1 cellular context compared by ENCODE assay signal in genomic region chr12:54010053-54010971, GRCh38.
TF ChIP-seq lines count a peak whose summit lies in the region.

No MANE protein-coding gene starts in this region.

TF ChIP-seq in HEK293, 187 proteins besides CTCF, POLR2A, EP300 and RAD21 (continued from another document):
- TF ChIP-seq ZNF398 (tag by site-specific recombination; IDR thresholded peaks at IDR 0.05) (peak; percentile 25; the same call in 1 of the 2 replicates), ZNF776 (tag by site-specific recombination; IDR thresholded peaks at IDR 0.05; ENCODE audit: borderline replicate concordance) (no peak), ZNF391 (tag by site-specific recombination; IDR thresholded peaks at IDR 0.05; ENCODE audit: borderline replicate concordance, low read depth) (no peak), PRDM10 (tag by site-specific recombination; IDR thresholded peaks at IDR 0.05) (peak; percentile 68), OSR2 (tag by site-specific recombination; IDR thresholded peaks at IDR 0.05) (no peak), SP7 (tag by site-specific recombination; IDR thresholded peaks at IDR 0.05) (peak; percentile 66), PATZ1 (tag by site-specific recombination; IDR thresholded peaks at IDR 0.05) (0 out of 2 replicates have a peak, but pooled peaks have one; percentile 6), FEZF1 (tag by site-specific recombination; IDR thresholded peaks at IDR 0.05) (peak; percentile 54; the same call in 1 of the 2 replicates), ZNF530 (tag by site-specific recombination; IDR thresholded peaks at IDR 0.05; ENCODE audit: low read depth) (no peak), ZNF488 (tag by site-specific recombination; IDR thresholded peaks at IDR 0.05) (no peak), GLIS2 (tag by site-specific recombination; IDR thresholded peaks at IDR 0.05) (peak; percentile 59), ZNF148 (tag by site-specific recombination; IDR thresholded peaks at IDR 0.05; ENCODE audit: borderline replicate concordance) (no peak), ZNF10 (tag by site-specific recombination; IDR thresholded peaks at IDR 0.05) (no peak), ZBTB10 (tag by site-specific recombination; IDR thresholded peaks at IDR 0.05) (peak; percentile 28; the same call in 1 of the 2 replicates), ZBTB7A (tag by site-specific recombination; IDR thresholded peaks at IDR 0.05; ENCODE audit: low read depth) (0 out of 2 replicates have a peak, but pooled peaks have one; percentile 48), KLF16 (tag by site-specific recombination; IDR thresholded peaks at IDR 0.05) (no peak), ZNF596 (tag by site-specific recombination; IDR thresholded peaks at IDR 0.05) (peak; percentile 53), ZBTB8A (tag by site-specific recombination; IDR thresholded peaks at IDR 0.05) (peak; percentile 70), ZNF155 (tag by site-specific recombination; IDR thresholded peaks at IDR 0.05) (no peak), ZNF175 (tag by site-specific recombination; IDR thresholded peaks at IDR 0.05) (no peak), SCRT2 (tag by site-specific recombination; IDR thresholded peaks at IDR 0.05) (peak; percentile 56; the same call in 1 of the 2 replicates), ZNF23 (tag by site-specific recombination; IDR thresholded peaks at IDR 0.05; ENCODE audit: borderline replicate concordance) (no peak), INSM2 (tag by site-specific recombination; IDR thresholded peaks at IDR 0.05) (peak; percentile 44), ZSCAN30 (tag by site-specific recombination; IDR thresholded peaks at IDR 0.05) (peak; percentile 16; the same call in 1 of the 2 replicates), ZNF785 (tag by site-specific recombination; IDR thresholded peaks at IDR 0.05) (no peak), ZNF510 (tag by site-specific recombination; IDR thresholded peaks at IDR 0.05; ENCODE audit: insufficient replicate concordance) (no peak), ZNF645 (tag by site-specific recombination; IDR thresholded peaks at IDR 0.05) (no peak), KLF10 (tag by site-specific recombination; IDR thresholded peaks at IDR 0.05) (no peak), ZEB2 (tag by site-specific recombination; IDR thresholded peaks at IDR 0.05) (peak; percentile 38; the same call in 1 of the 2 replicates), ZNF585B (tag by site-specific recombination; IDR thresholded peaks at IDR 0.05) (no peak), ZNF624 (tag by site-specific recombination; IDR thresholded peaks at IDR 0.05) (no peak)
TF ChIP-seq in HEK293: peak in this region for 25.
